13 cellular contexts compared by ENCODE assay signal in the genomic region with DNA sequence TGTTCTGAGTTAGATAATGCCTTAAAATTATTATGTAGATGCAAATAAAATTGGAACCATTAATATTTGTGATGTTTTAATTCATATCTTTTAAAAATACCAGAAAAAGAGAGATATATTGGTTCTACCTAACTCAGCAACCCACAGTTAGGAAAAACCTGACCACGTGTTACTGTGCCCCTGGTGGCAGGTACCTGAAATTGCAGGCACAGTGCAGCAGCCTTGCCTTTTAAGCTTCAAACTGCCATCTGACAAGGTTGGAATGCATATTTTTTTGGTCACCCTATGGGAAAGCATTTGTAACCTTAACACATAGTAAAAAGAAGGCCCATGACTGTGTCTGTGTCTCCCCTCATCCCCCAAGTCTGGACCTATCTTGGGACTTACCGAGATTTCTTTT.
DNase-seq lines count a peak whose midpoint lies in the region; ATAC-seq and TF ChIP-seq lines count a peak whose summit lies in the region.
"Had no signal": no experiment of that assay in that cellular context is flagged by ENCODE, and none has a peak within 500 bp of the region (broad histone marks: within the 10 kb centered on the region; RNA-seq: fewer than 3 reads in every experiment).

No MANE protein-coding gene starts in this region.

- H3K9me2 ChIP-seq in OCI-LY1 (ENCODE audit: low read depth, low read length) = no peaks in the 10 kb centered on the region

- H3K4me2 ChIP-seq in OCI-LY1 (ENCODE audit: low read length) (no peak overlapping the region), fibroblast of lung (ENCODE audit: extremely low read depth, insufficient read depth, low read length) (no peak overlapping the region)

- H3K27ac Mint-ChIP-seq in MCF 10A (ENCODE audit: low read depth, unreplicated experiment) = no peak overlapping the region
- H3K27ac Mint-ChIP-seq in stimulated activated effector memory CD8-positive, alpha-beta T cell treated with anti-CD3 and anti-CD28 coated beads, Interleukin-12 subunit alpha, Interleukin-12 subunit beta, amount 100 ng/mL, for 72 hours = no peak overlapping the region
- H3K27ac Mint-ChIP-seq: activated B cell treated with CpG ODN at 0.5 μM for 24 hours had no signal

- no peak overlapping the region for H3K4me3 Mint-ChIP-seq in MCF 10A (ENCODE audit: unreplicated experiment)
- H3K4me3 Mint-ChIP-seq in stimulated activated effector memory CD8-positive, alpha-beta T cell treated with anti-CD3 and anti-CD28 coated beads, Interleukin-12 subunit alpha, Interleukin-12 subunit beta, amount 100 ng/mL, for 72 hours = no peak overlapping the region
- H3K4me3 Mint-ChIP-seq: activated B cell treated with CpG ODN at 0.5 μM for 24 hours had no signal

- no peak overlapping the region for H3K27ac ChIP-seq in breast epithelium
- H3K27ac ChIP-seq in OCI-LY1 (ENCODE audit: low read depth, low read length, poor library complexity, severe bottlenecking) = no peak overlapping the region
- H3K27ac ChIP-seq in fibroblast of lung (ENCODE audit: insufficient read depth, low read length) = no peak overlapping the region
- H3K27ac ChIP-seq in upper lobe of right lung = no peak overlapping the region
- H3K27ac ChIP-seq in left lung = no peak overlapping the region
- H3K27ac ChIP-seq: sigmoid colon, vagina had no signal

- H3K9me3 Mint-ChIP-seq in MCF 10A (ENCODE audit: unreplicated experiment) = peaks cover 10% of the 10 kb centered on the region
- peaks cover 10% of the 10 kb centered on the region for H3K9me3 Mint-ChIP-seq in stimulated activated effector memory CD8-positive, alpha-beta T cell treated with anti-CD3 and anti-CD28 coated beads, Interleukin-12 subunit alpha, Interleukin-12 subunit beta, amount 100 ng/mL, for 72 hours

- H3K9me3 ChIP-seq in breast epithelium = peaks cover 0 to 5% of the 10 kb centered on the region in 2 donors
- H3K9me3 ChIP-seq in OCI-LY1 (ENCODE audit: low read length) = no peaks in the 10 kb centered on the region
- H3K9me3 ChIP-seq in fibroblast of lung (ENCODE audit: control insufficient read depth, insufficient read depth, low read depth, low read length) = no peaks in the 10 kb centered on the region
- H3K9me3 ChIP-seq in upper lobe of right lung = peaks cover 4% of the 10 kb centered on the region
- peaks cover 0 to 10% of the 10 kb centered on the region in 2 donors for H3K9me3 ChIP-seq in left lung
- H3K9me3 ChIP-seq: sigmoid colon, vagina had no signal

- DNase-seq in MCF 10A (ENCODE audit: unreplicated experiment) = peak; percentile 17
- DNase-seq in breast epithelium (ENCODE audit: low spot score in 2 of 2) = no peak
- DNase-seq in fibroblast of lung (ENCODE audit: low read depth in 2 of 2) = no peak
- DNase-seq in upper lobe of right lung = no peak
- no peak for DNase-seq in stimulated activated effector memory CD8-positive, alpha-beta T cell treated with anti-CD3 and anti-CD28 coated beads, Interleukin-12 subunit alpha, Interleukin-12 subunit beta, amount 100 ng/mL, for 72 hours (ENCODE audit: low spot score in 2 of 2)
- DNase-seq in left lung = no peak
- DNase-seq in stimulated activated naive CD4-positive, alpha-beta T cell (lab: John Stamatoyannopoulos, UW) = no peak
- DNase-seq: activated B cell treated with CpG ODN at 0.5 μM for 24 hours, cerebellar nuclear complex, NCI-H2081 treated with DMSO at 0.1 percent for 48 hours, sigmoid colon had no signal

- no peaks in the 10 kb centered on the region for H3K36me3 Mint-ChIP-seq in MCF 10A (ENCODE audit: insufficient read depth, unreplicated experiment)
- H3K36me3 Mint-ChIP-seq in stimulated activated effector memory CD8-positive, alpha-beta T cell treated with anti-CD3 and anti-CD28 coated beads, Interleukin-12 subunit alpha, Interleukin-12 subunit beta, amount 100 ng/mL, for 72 hours = no peaks in the 10 kb centered on the region

- POLR2A ChIA-PET in MCF 10A (lab: Yijun Ruan, JAX) = no interaction called here

- H3K79me2 ChIP-seq in OCI-LY1 (ENCODE audit: insufficient read depth, low read length) = no peaks in the 10 kb centered on the region
- no peaks in the 10 kb centered on the region for H3K79me2 ChIP-seq in fibroblast of lung (ENCODE audit: control insufficient read depth, insufficient read depth, low read length)

- no peaks in the 10 kb centered on the region for H3K36me3 ChIP-seq in breast epithelium
- no peaks in the 10 kb centered on the region for H3K36me3 ChIP-seq in OCI-LY1 (ENCODE audit: insufficient read depth, low read length)
- H3K36me3 ChIP-seq in fibroblast of lung (ENCODE audit: control insufficient read depth, insufficient read depth, low read length) = no peaks in the 10 kb centered on the region
- no peaks in the 10 kb centered on the region for H3K36me3 ChIP-seq in upper lobe of right lung
- H3K36me3 ChIP-seq in left lung = no peaks in the 10 kb centered on the region
- H3K36me3 ChIP-seq: sigmoid colon, vagina had no signal

- H3K4me1 ChIP-seq in breast epithelium (no peaks in the 10 kb centered on the region), OCI-LY1 (ENCODE audit: insufficient read depth, low read length, severe bottlenecking) (no peaks in the 10 kb centered on the region), fibroblast of lung (ENCODE audit: control insufficient read depth, extremely low read depth, insufficient read depth, low read length) (no peaks in the 10 kb centered on the region), upper lobe of right lung (no peaks in the 10 kb centered on the region), left lung (no peaks in the 10 kb centered on the region)
- H3K4me1 ChIP-seq: sigmoid colon, vagina had no signal

- ATAC-seq in upper lobe of right lung = no peak
- ATAC-seq in stimulated activated effector memory CD8-positive, alpha-beta T cell treated with anti-CD3 and anti-CD28 coated beads, Interleukin-12 subunit alpha, Interleukin-12 subunit beta, amount 100 ng/mL, for 72 hours = no peak
- ATAC-seq in left lung = no peak

- H3K27me3 Mint-ChIP-seq in MCF 10A (ENCODE audit: insufficient read depth, unreplicated experiment) = no peaks in the 10 kb centered on the region
- H3K27me3 Mint-ChIP-seq: activated B cell treated with CpG ODN at 0.5 μM for 24 hours had no signal

- TF ChIP-seq CTCF in MCF 10A (IDR thresholded peaks at IDR 0.05; ENCODE audit: unreplicated experiment) (peak; percentile 44), breast epithelium (IDR thresholded peaks at IDR 0.05) (no peak), OCI-LY1 (IDR thresholded peaks at IDR 0.05; ENCODE audit: low read length) (peak; percentile 61), fibroblast of lung (conservative IDR thresholded peaks at IDR 0.05 in 1 of 2, IDR thresholded peaks at IDR 0.05 in 1 of 2; ENCODE audit: low read depth in 1 of 2, low read length in 2 of 2) (peak; percentile 5 to 35), upper lobe of right lung (IDR thresholded peaks at IDR 0.05) (peak; percentile 36), left lung (IDR thresholded peaks at IDR 0.05) (peak in 1 of 2 donors; percentile 26)

- TF ChIP-seq POLR2A in breast epithelium (IDR thresholded peaks at IDR 0.05) = no peak

- no peaks in the 10 kb centered on the region for H3K4me1 Mint-ChIP-seq in MCF 10A (ENCODE audit: insufficient read depth, unreplicated experiment)
- H3K4me1 Mint-ChIP-seq in stimulated activated effector memory CD8-positive, alpha-beta T cell treated with anti-CD3 and anti-CD28 coated beads, Interleukin-12 subunit alpha, Interleukin-12 subunit beta, amount 100 ng/mL, for 72 hours = no peaks in the 10 kb centered on the region
- H3K4me1 Mint-ChIP-seq: activated B cell treated with CpG ODN at 0.5 μM for 24 hours had no signal

- intact Hi-C loops in MCF 10A (cut with micrococcal nuclease) (no loop called here), breast epithelium (cut with DNase I; ENCODE audit: low total_unique reads) (no loop called here), upper lobe of right lung (cut with DNase I) (no loop called here), left lung (cut with DNase I) (no loop called here)

- CTCF ChIA-PET in MCF 10A (lab: Yijun Ruan, JAX) = interaction anchor here (0.8 to 1.0 kb wide), 2 partner anchors 15 to 23 kb away, joined by 3 read pairs; no protein-coding TSS in a partner anchor

- no TSS peak for BruUV-seq in MCF 10A (replicated peaks; lab: Mats Ljungman, UMichigan)

- H4K20me1 ChIP-seq in OCI-LY1 (ENCODE audit: insufficient read depth, low read length) (no peaks in the 10 kb centered on the region), fibroblast of lung (ENCODE audit: control insufficient read depth, extremely low read depth, insufficient read depth, low read length) (no peaks in the 10 kb centered on the region)

- H3K27me3 ChIP-seq in breast epithelium = no peaks in the 10 kb centered on the region
- H3K27me3 ChIP-seq in OCI-LY1 (ENCODE audit: insufficient read depth, low read length) = no peaks in the 10 kb centered on the region
- H3K27me3 ChIP-seq in fibroblast of lung (ENCODE audit: control insufficient read depth, insufficient read depth, low read length) = no peaks in the 10 kb centered on the region
- H3K27me3 ChIP-seq in upper lobe of right lung = no peaks in the 10 kb centered on the region
- no peaks in the 10 kb centered on the region for H3K27me3 ChIP-seq in left lung
- H3K27me3 ChIP-seq: vagina had no signal

- H3K9ac ChIP-seq in OCI-LY1 (ENCODE audit: low read length) = no peak overlapping the region
- no peak overlapping the region for H3K9ac ChIP-seq in fibroblast of lung (ENCODE audit: insufficient read depth, low read length)

- no peaks in the 10 kb centered on the region for H3F3A ChIP-seq in OCI-LY1 (ENCODE audit: insufficient read depth, low read length)

- H2AFZ ChIP-seq in OCI-LY1 (ENCODE audit: low read length) = no peak overlapping the region
- no peak overlapping the region for H2AFZ ChIP-seq in fibroblast of lung (ENCODE audit: low read length)

- H3K4me3 ChIP-seq in breast epithelium (no peak overlapping the region), OCI-LY1 (ENCODE audit: low read depth, low read length, poor library complexity, severe bottlenecking) (no peak overlapping the region), fibroblast of lung (replicated peaks in 1 of 4; ENCODE audit: control extremely low read depth in 1 of 4, insufficient read depth in 1 of 4, low read depth in 3 of 4, low read length in 4 of 4) (no peak overlapping the region), upper lobe of right lung (no peak overlapping the region), left lung (no peak overlapping the region)
- H3K4me3 ChIP-seq: sigmoid colon, vagina had no signal

Comparison
In these comparisons a context has a peak if more than half of its experiments do, and no peak if none do; other contexts are left out.
1. CTCF ChIP-seq: peak in MCF 10A (single experiment), OCI-LY1 (single experiment), fibroblast of lung (2 of 2) and upper lobe of right lung (single experiment); none in breast epithelium (0 of 3).